19 cellular contexts compared by ENCODE assay signal in the genomic region with DNA sequence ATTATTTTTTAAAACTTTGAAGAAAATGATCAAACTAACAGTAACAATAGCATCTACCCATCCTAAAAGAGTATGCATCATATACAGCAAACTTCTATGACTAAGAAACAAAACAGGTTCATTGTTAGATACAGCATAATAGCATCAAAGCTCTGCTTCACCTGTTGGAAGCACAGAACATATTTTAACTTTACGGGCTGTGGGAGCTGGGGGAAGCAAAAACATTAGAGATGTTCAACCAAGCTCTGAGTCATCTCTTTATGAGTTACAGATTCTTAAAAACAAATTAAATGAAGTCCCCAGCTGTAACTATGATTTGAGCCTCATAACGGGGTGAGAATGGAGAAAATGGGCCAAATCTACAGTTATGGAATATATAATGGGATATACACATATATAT.
DNase-seq lines count a peak whose midpoint lies in the region; TF ChIP-seq lines count a peak whose summit lies in the region.
"Had no signal": no experiment of that assay in that cellular context is flagged by ENCODE, and none has a peak within 500 bp of the region (broad histone marks: within the 10 kb centered on the region; RNA-seq: fewer than 3 reads in every experiment).

No MANE protein-coding gene starts in this region.

- H3K36me3 ChIP-seq in mammary epithelial cell (ENCODE audit: insufficient read depth, low read length): no peaks in the 10 kb centered on the region
- H3K36me3 ChIP-seq in uterus: no peaks in the 10 kb centered on the region
- H3K36me3 ChIP-seq: BE2C had no signal

- H3K9ac ChIP-seq in mammary epithelial cell (ENCODE audit: insufficient read depth, low read length): no peak overlapping the region
- H3K9ac ChIP-seq: SK-N-SH had no signal

- CTCF ChIA-PET in mammary epithelial cell (lab: Charles Lee; ENCODE audit: low non-redundant PET): no interaction called here

- H3K9me3 ChIP-seq in mammary epithelial cell (replicated peaks; ENCODE audit: insufficient read depth, low read length): no peaks in the 10 kb centered on the region
- no peaks in the 10 kb centered on the region for H3K9me3 ChIP-seq in uterus
- H3K9me3 ChIP-seq: BE2C, SK-N-SH had no signal

- no peak overlapping the region for H3K4me3 Mint-ChIP-seq in HFFc6

- H2AFZ ChIP-seq in mammary epithelial cell (ENCODE audit: low read depth, low read length): no peak overlapping the region
- H2AFZ ChIP-seq: PC-9 had no signal

- H3K27me3 ChIP-seq in mammary epithelial cell (ENCODE audit: insufficient read depth, low read length): no peaks in the 10 kb centered on the region
- H3K27me3 ChIP-seq in uterus: no peaks in the 10 kb centered on the region

- no peaks in the 10 kb centered on the region for H4K20me1 ChIP-seq in mammary epithelial cell (ENCODE audit: insufficient read depth, low read length)

- intact Hi-C loops in mammary epithelial cell (cut with micrococcal nuclease): no loop called here
- intact Hi-C loops in uterus (cut with DNase I; ENCODE audit: low total_unique reads): no loop called here

- H3K4me3 ChIP-seq in mammary epithelial cell (replicated peaks in 1 of 3; ENCODE audit: insufficient read depth in 1 of 3, low read depth in 2 of 3, low read length in 3 of 3) (no peak overlapping the region), uterus (no peak overlapping the region)
- H3K4me3 ChIP-seq: PC-9 had no signal

- H3K9me3 Mint-ChIP-seq in HFFc6: no peaks in the 10 kb centered on the region

- no peaks in the 10 kb centered on the region for H3K27me3 Mint-ChIP-seq in HFFc6 (ENCODE audit: insufficient read depth)

- H3K27ac Mint-ChIP-seq in HFFc6: no peak overlapping the region

- no peak overlapping the region for H3K4me2 ChIP-seq in mammary epithelial cell (ENCODE audit: insufficient read depth, low read depth, low read length)
- H3K4me2 ChIP-seq: PC-9, SK-N-SH had no signal

- no TSS peak for BruUV-seq in mammary epithelial cell (replicated peaks; lab: Mats Ljungman, UMichigan)

- H3K4me1 ChIP-seq in mammary epithelial cell (ENCODE audit: insufficient read depth, low read length): peaks cover 31% of the 10 kb centered on the region
- H3K4me1 ChIP-seq in uterus: peaks cover 3 to 5% of the 10 kb centered on the region in 2 donors
- H3K4me1 ChIP-seq: BE2C had no signal

- H3K79me2 ChIP-seq in mammary epithelial cell (ENCODE audit: insufficient read depth, low read length): no peaks in the 10 kb centered on the region

- TF ChIP-seq CTCF in HFFc6 (IDR thresholded peaks at IDR 0.05) (no peak), mammary epithelial cell (conservative IDR thresholded peaks at IDR 0.05 in 1 of 2, IDR thresholded peaks at IDR 0.05 in 1 of 2; ENCODE audit: extremely low read depth in 1 of 2, insufficient read depth in 1 of 2, low read depth in 1 of 2, low read length in 2 of 2) (no peak), uterus (IDR thresholded peaks at IDR 0.05) (no peak)

- TF ChIP-seq POLR2A in uterus (IDR thresholded peaks at IDR 0.05): no peak

- in situ Hi-C loops in mammary epithelial cell (cut with MboI; ENCODE audit: low sequenced_read_pairs in 2 of 2): no loop called here

- dilution Hi-C loops in mammary epithelial cell (cut with HindIII; ENCODE audit: low sequenced_read_pairs): no loop called here

- DNase-seq in HFFc6 (peak; percentile 8), mammary epithelial cell (peak; percentile 16), iris pigment epithelial cell (ENCODE audit: low read depth) (peak; percentile 27), uterus (no peak), OCI-M2 (lab: John Stamatoyannopoulos, UW; ENCODE audit: unreplicated experiment) (no peak)
- DNase-seq in activated naive CD4-positive, alpha-beta T cell treated with Interleukin-2 at 50 U/mL for 16 hours: no peak
- no peak for DNase-seq in NK-92 treated with Interleukin-12 subunit alpha and Interleukin-12 subunit beta, amount 100 ng/mL, for 24 hours (lab: John Stamatoyannopoulos, UW)
- DNase-seq: BE2C, DMS79, KBM-7, NCI-H1105, NCI-H146, NCI-H2029 treated with DMSO at 0.1 percent for 48 hours, NCI-H2171 treated with DMSO at 0.1 percent for 48 hours, NCI-H526, PC-9, RPMI8226, SIG-M5, SK-N-SH had no signal

- H3K4me1 Mint-ChIP-seq in HFFc6 (ENCODE audit: low read depth): peaks cover 61% of the 10 kb centered on the region

- WGBS in mammary epithelial cell (ENCODE audit: low coverage, missing lambda C conversion rate): 61% methylated on average over 2 of the region's 2 CpGs

- H3K27ac ChIP-seq in mammary epithelial cell (ENCODE audit: insufficient read depth, low read depth, low read length) (no peak overlapping the region), uterus (peak overlapping the region; percentile 1 to 17)
- H3K27ac ChIP-seq: PC-9 had no signal

- peaks cover 9% of the 10 kb centered on the region; the same call in 1 of the 2 replicates for H3K36me3 Mint-ChIP-seq in HFFc6 (ENCODE audit: low read depth)

Comparison
In these comparisons a context has a peak if more than half of its experiments do, and no peak if none do; other contexts are left out.
1. DNase-seq: peak in HFFc6 (single experiment), mammary epithelial cell (single experiment) and iris pigment epithelial cell (single experiment); none in uterus (0 of 2), activated naive CD4-positive, alpha-beta T cell treated with Interleukin-2 at 50 U/mL for 16 hours (single experiment), OCI-M2 (single experiment) and NK-92 treated with Interleukin-12 subunit alpha and Interleukin-12 subunit beta, amount 100 ng/mL, for 24 hours (single experiment).